ENCODE assay signal across 25 cellular contexts in genomic region chr3:17336291-17336690, GRCh38.
DNase-seq lines count a peak whose midpoint lies in the region; ATAC-seq, FAIRE-seq and TF ChIP-seq lines count a peak whose summit lies in the region.
"Had no signal": no experiment of that assay in that cellular context is flagged by ENCODE, and none has a peak within 500 bp of the region (broad histone marks: within the 10 kb centered on the region; RNA-seq: fewer than 3 reads in every experiment).

No MANE protein-coding gene starts in this region.

- no peak for FAIRE-seq in endothelial cell of umbilical vein (lab: Jason Lieb, UNC)
- FAIRE-seq: colon, GM12891, HTR-8/SVneo had no signal

- no peaks in the 10 kb centered on the region for H3K9me1 ChIP-seq in endothelial cell of umbilical vein (replicated peaks; ENCODE audit: control insufficient read depth, extremely low read depth, insufficient read depth, low read length)

- peak; percentile 9 for DNase-seq in DMS79 (lab: John Stamatoyannopoulos, UW)
- DNase-seq in NCI-H2227 (lab: John Stamatoyannopoulos, UW; ENCODE audit: unreplicated experiment): peak; percentile 18
- peak; percentile 33 for DNase-seq in endothelial cell of umbilical vein (ENCODE audit: low read depth, low spot score)
- DNase-seq in myocyte (ENCODE audit: low read depth): peak; percentile 8
- DNase-seq in HT-29 (ENCODE audit: low spot score): no peak
- no peak for DNase-seq in KG1 (lab: John Stamatoyannopoulos, UW)
- DNase-seq: CD8-positive, alpha-beta T cell; DMS53; effector memory CD4-positive, alpha-beta T cell; GM23248; HFFc6; immature natural killer cell; Karpas-422; NCI-H2029; NCI-H446; spleen; stimulated activated CD4-positive, alpha-beta T cell treated with anti-CD3 and anti-CD28 coated beads, Interleukin-4, amount 100 ng/mL, for 1 hour; stimulated activated naive CD4-positive, alpha-beta T cell had no signal

- TF ChIP-seq POLR2A in endothelial cell of umbilical vein (IDR thresholded peaks at IDR 0.05; ENCODE audit: low read depth, low read length): no peak

- no peaks in the 10 kb centered on the region for H3K27me3 ChIP-seq in endothelial cell of umbilical vein (ENCODE audit: control insufficient read depth in 2 of 2, insufficient read depth in 2 of 2, low read length in 2 of 2)
- H3K27me3 ChIP-seq: spleen had no signal

- H3K9ac ChIP-seq in endothelial cell of umbilical vein (replicated peaks; ENCODE audit: extremely low read depth, insufficient read depth, low read length): no peak overlapping the region
- H3K9ac ChIP-seq: GM23248 had no signal

- ATAC-seq in GM18517 (IDR thresholded peaks at IDR 0.05; ENCODE audit: unreplicated experiment) (no peak), GM18907 (IDR thresholded peaks at IDR 0.05; ENCODE audit: unreplicated experiment) (no peak)
- ATAC-seq: CD8-positive, alpha-beta T cell had no signal

- H3K4me1 ChIP-seq in endothelial cell of umbilical vein (ENCODE audit: control insufficient read depth, extremely low read depth, insufficient read depth, low read length): no peaks in the 10 kb centered on the region

- dilution Hi-C loops in endothelial cell of umbilical vein (cut with MboI; ENCODE audit: extremely low pct_ligation_motif_present, low sequenced_read_pairs): no loop called here

- no peaks in the 10 kb centered on the region for H3K79me2 ChIP-seq in endothelial cell of umbilical vein (ENCODE audit: control insufficient read depth, insufficient read depth, low read length)

- no peak overlapping the region for H3K27ac ChIP-seq in endothelial cell of umbilical vein (ENCODE audit: insufficient read depth, low read depth, low read length)
- H3K27ac ChIP-seq: GM23248, SK-N-MC, spleen had no signal

- H3K36me3 ChIP-seq in endothelial cell of umbilical vein (ENCODE audit: control insufficient read depth in 2 of 2, extremely low read depth in 1 of 2, insufficient read depth in 2 of 2, low read length in 2 of 2): no peaks in the 10 kb centered on the region

- no peak for TF ChIP-seq CTCF in endothelial cell of umbilical vein (IDR thresholded peaks at IDR 0.05; ENCODE audit: extremely low read depth in 1 of 2, insufficient read depth in 1 of 2, low read depth in 1 of 2, low read length in 2 of 2)

- BruUV-seq in endothelial cell of umbilical vein (replicated peaks; lab: Mats Ljungman, UMichigan): no TSS peak

- no peak overlapping the region for H3K4me3 ChIP-seq in endothelial cell of umbilical vein (replicated peaks in 1 of 3; ENCODE audit: insufficient read depth in 1 of 3, low read depth in 1 of 3, low read length in 3 of 3)
- H3K4me3 ChIP-seq: GM23248, lung, SK-N-MC, spleen had no signal

- no peaks in the 10 kb centered on the region for H3K9me3 ChIP-seq in endothelial cell of umbilical vein (replicated peaks; ENCODE audit: control insufficient read depth, insufficient read depth, low read length)
- H3K9me3 ChIP-seq: spleen had no signal

- intact Hi-C loops in endothelial cell of umbilical vein (cut with micrococcal nuclease): no loop called here

- H3K4me2 ChIP-seq in endothelial cell of umbilical vein (ENCODE audit: insufficient read depth, low read length): no peak overlapping the region

- H4K20me1 ChIP-seq in endothelial cell of umbilical vein (replicated peaks; ENCODE audit: control insufficient read depth, extremely low read depth, insufficient read depth, low read length): no peaks in the 10 kb centered on the region

- H2AFZ ChIP-seq in endothelial cell of umbilical vein (ENCODE audit: low read depth, low read length): no peak overlapping the region
- H2AFZ ChIP-seq: GM23248 had no signal

- CTCF ChIA-PET in endothelial cell of umbilical vein (lab: Charles Lee): no interaction called here

- POLR2A ChIA-PET in endothelial cell of umbilical vein (lab: Charles Lee): no interaction called here

TF ChIP-seq in endothelial cell of umbilical vein, 7 proteins besides CTCF, POLR2A, EP300 and RAD21:
- no peak for TF ChIP-seq MYC (IDR thresholded peaks at IDR 0.05; ENCODE audit: low read depth, low read length)
- TF ChIP-seq GATA2 (IDR thresholded peaks at IDR 0.05; ENCODE audit: insufficient read depth, insufficient read length, low read depth, low read length): no peak
- no peak for TF ChIP-seq FOS (IDR thresholded peaks at IDR 0.05; ENCODE audit: borderline replicate concordance, insufficient read depth, low read length)
- no peak for TF ChIP-seq JUN (IDR thresholded peaks at IDR 0.05; ENCODE audit: borderline replicate concordance, insufficient read depth, insufficient read length, low read depth)
- no peak for TF ChIP-seq EZH2 (IDR thresholded peaks at IDR 0.05; ENCODE audit: borderline replicate concordance, low read depth, low read length, severe bottlenecking)
- TF ChIP-seq, protein P1, sequence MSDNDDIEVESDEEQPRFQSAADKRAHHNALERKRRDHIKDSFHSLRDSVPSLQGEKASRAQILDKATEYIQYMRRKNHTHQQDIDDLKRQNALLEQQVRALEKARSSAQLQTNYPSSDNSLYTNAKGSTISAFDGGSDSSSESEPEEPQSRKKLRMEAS (IDR thresholded peaks at IDR 0.05; ENCODE audit: insufficient read depth, insufficient read length): no peak
- no peak for TF ChIP-seq POLR2AphosphoS5 (IDR thresholded peaks at IDR 0.05; ENCODE audit: insufficient read depth, low read depth, low read length)

Comparison
In these comparisons a context has a peak if more than half of its experiments do, and no peak if none do; other contexts are left out.
1. DNase-seq: peak in DMS79 (single experiment), NCI-H2227 (single experiment), endothelial cell of umbilical vein (single experiment) and myocyte (single experiment); none in HT-29 (single experiment) and KG1 (single experiment).